In genomic region chr5:113487779-113488644, GRCh38 we compare ENCODE assay signal across 8 cellular contexts. TPM values are rescaled to one million over a fixed set of nuclear protein-coding genes. Genes with fewer than 3 reads are reported as not detected.
DNase-seq lines count a peak whose midpoint lies in the region; ATAC-seq and TF ChIP-seq lines count a peak whose summit lies in the region.

MCC (minus strand) TSS chr5:113488453.

- TF ChIP-seq POLR2A in heart left ventricle (IDR thresholded peaks at IDR 0.05), result no peak

- H3K36me3 ChIP-seq in Caco-2 (ENCODE audit: control insufficient read depth, insufficient read depth, low read length), result no peaks in the 10 kb centered on the region
- 0 out of 2 replicates have a peak, but pooled peaks cover 2% of the 10 kb centered on the region for H3K36me3 ChIP-seq in Panc1 (ENCODE audit: control insufficient read depth, insufficient read depth, low read length)
- no peaks in the 10 kb centered on the region for H3K36me3 ChIP-seq in heart left ventricle

- TF ChIP-seq CTCF in Caco-2 (IDR thresholded peaks at IDR 0.05; ENCODE audit: insufficient read depth in 1 of 2, low read depth in 1 of 2, low read length in 1 of 2, severe bottlenecking in 1 of 2, unreplicated experiment in 1 of 2), result no peak
- TF ChIP-seq CTCF in Panc1 (IDR thresholded peaks at IDR 0.05), result no peak
- no peak for TF ChIP-seq CTCF in heart left ventricle (IDR thresholded peaks at IDR 0.05)
- no peak for TF ChIP-seq CTCF in osteocyte (IDR thresholded peaks at IDR 0.05)

- 0 to 2% (median 1%) methylated on average over 57 to 86 of the region's 86 CpGs for WGBS in heart left ventricle, 4 donors

- H3K4me3 Mint-ChIP-seq in Caco-2 (ENCODE audit: unreplicated experiment) (peak within 1 kb of the TSS; percentile 91), osteocyte (ENCODE audit: unreplicated experiment) (peak within 1 kb of the TSS; percentile 94)

- no peaks in the 10 kb centered on the region; the same call in 1 of the 2 replicates for H3K27me3 ChIP-seq in Caco-2 (replicated peaks; ENCODE audit: control insufficient read depth, insufficient read depth, low read length)
- H3K27me3 ChIP-seq in Panc1 (ENCODE audit: control insufficient read depth, insufficient read depth, low read length), result peaks cover 41% of the 10 kb centered on the region
- H3K27me3 ChIP-seq in heart left ventricle, result peaks cover 0 to 79% (median 0%) of the 10 kb centered on the region in 9 donors

- no peaks in the 10 kb centered on the region for H3K36me3 Mint-ChIP-seq in Caco-2 (ENCODE audit: insufficient read depth, unreplicated experiment)
- peaks cover 2% of the 10 kb centered on the region for H3K36me3 Mint-ChIP-seq in osteocyte (ENCODE audit: unreplicated experiment)

- no peak within 1 kb of the TSS for H3K27ac ChIP-seq in Panc1 (ENCODE audit: low read length)
- peak within 1 kb of the TSS in 10 of 12 donors; percentile 4 to 66 (median 37) for H3K27ac ChIP-seq in heart left ventricle

- H3K4me1 Mint-ChIP-seq in Caco-2 (ENCODE audit: low read depth, unreplicated experiment) (no peaks in the 10 kb centered on the region), osteocyte (ENCODE audit: unreplicated experiment) (peaks cover 21% of the 10 kb centered on the region)

- POLR2A ChIA-PET in Caco-2 (lab: Charles Lee) (no interaction called here), Panc1 (lab: Charles Lee) (no interaction called here)

- H3K27ac Mint-ChIP-seq in Caco-2 (ENCODE audit: unreplicated experiment) (no peak within 1 kb of the TSS), osteocyte (ENCODE audit: unreplicated experiment) (peak within 1 kb of the TSS; percentile 91)

- CTCF ChIA-PET in Caco-2 (lab: Charles Lee) (interaction anchor here (0.6 kb wide), 1 partner anchor 124 kb away, joined by 3 read pairs; no protein-coding TSS in a partner anchor), Panc1 (lab: Charles Lee) (no interaction called here)

- no peaks in the 10 kb centered on the region for H3K4me1 ChIP-seq in Caco-2
- peaks cover 2% of the 10 kb centered on the region; the same call in 1 of the 2 replicates for H3K4me1 ChIP-seq in Panc1 (ENCODE audit: control insufficient read depth, insufficient read depth, low read length)
- peaks cover 0 to 27% (median 9%) of the 10 kb centered on the region in 12 donors for H3K4me1 ChIP-seq in heart left ventricle

- H3K27me3 Mint-ChIP-seq in Caco-2 (ENCODE audit: insufficient read depth, unreplicated experiment), result peaks cover 4% of the 10 kb centered on the region
- H3K27me3 Mint-ChIP-seq in osteocyte (ENCODE audit: unreplicated experiment), result no peaks in the 10 kb centered on the region

- ATAC-seq in HG03025 (IDR thresholded peaks at IDR 0.05; ENCODE audit: low FRiP score, unreplicated experiment) (peak; percentile 37), Panc1 (peak; percentile 87), heart left ventricle (peak; percentile 83 to 95 (median 94))

- peak; percentile 82 for DNase-seq in Caco-2
- no peak for DNase-seq in Panc1 (ENCODE audit: low read depth, low spot score)
- peak in 48 of 56 donors; percentile 5 to 74 (median 34) for DNase-seq in amygdala (lab: John Stamatoyannopoulos, UW)
- peak; percentile 77 to 90 (median 85) for DNase-seq in heart left ventricle
- DNase-seq in osteocyte (ENCODE audit: extremely low spot score, unreplicated experiment), result peak; percentile 96
- DNase-seq in NK-92 (lab: John Stamatoyannopoulos, UW; ENCODE audit: unreplicated experiment), result no peak
- no peak for DNase-seq in SKM-1 treated with dmso at 0.1 percent for 144 hours (lab: John Stamatoyannopoulos, UW; ENCODE audit: unreplicated experiment)

- intact Hi-C loops in Caco-2 (cut with micrococcal nuclease; ENCODE audit: unreplicated experiment) (no loop called here), Panc1 (cut with micrococcal nuclease; ENCODE audit: unreplicated experiment) (no loop called here), heart left ventricle (cut with DNase I) (loop anchor here in 4 of 10 donors (5.0 to 10.0 kb wide), 3 partner anchors 106 to 113 kb away; no protein-coding TSS in a partner anchor)

- in situ Hi-C loops in Panc1 (cut with HindIII; ENCODE audit: low pct_unique_long_range_greater_than_20kb, low sequenced_read_pairs), result no loop called here

- peak within 1 kb of the TSS; percentile 65 for H3K4me3 ChIP-seq in Caco-2 (ENCODE audit: low read depth, low read length)
- H3K4me3 ChIP-seq in Panc1 (ENCODE audit: low read depth in 2 of 2, low read length in 2 of 2), result peak within 1 kb of the TSS; percentile 52 to 62
- peak within 1 kb of the TSS; percentile 42 to 82 (median 64) for H3K4me3 ChIP-seq in heart left ventricle

- BruUV-seq in Caco-2 (replicated peaks; lab: Mats Ljungman, UMichigan) (no TSS peak), Panc1 (replicated peaks; lab: Mats Ljungman, UMichigan) (no TSS peak)

- peaks cover 16% of the 10 kb centered on the region; the same call in 1 of the 2 replicates for H3K9me3 ChIP-seq in Caco-2
- 0 out of 2 replicates have a peak, but pooled peaks cover 8% of the 10 kb centered on the region for H3K9me3 ChIP-seq in Panc1 (ENCODE audit: control insufficient read depth, insufficient read depth, low read depth, low read length)
- H3K9me3 ChIP-seq in heart left ventricle, result peaks cover 0 to 16% (median 9%) of the 10 kb centered on the region in 12 donors

- peaks cover 19% of the 10 kb centered on the region for H3K9me3 Mint-ChIP-seq in Caco-2 (ENCODE audit: unreplicated experiment)
- H3K9me3 Mint-ChIP-seq in osteocyte (ENCODE audit: unreplicated experiment), result peaks cover 7% of the 10 kb centered on the region

RNA-seq across cellular contexts. Expression of gene MCC, which starts in this region (rescaled TPM):
- total RNA-seq in Caco-2 (2022) (0.09 TPM in 1 of 2 replicates, not detected in the other), Panc1 (2021; ENCODE audit: unreplicated experiment) (0.41 TPM), heart left ventricle (10 to 100 TPM; 14.9 to 33.8 (median 27.7) TPM), osteocyte (13.0 and 14.0 TPM in 2 replicates)
- 0.52 TPM for polyA plus RNA-seq in Panc1 (2012; ENCODE audit: insufficient read length)
- polyA plus RNA-seq in heart left ventricle, result 1 to 10 TPM; 6.1 to 8.0 TPM

Comparison
In these comparisons a context has a peak if more than half of its experiments do, and no peak if none do; other contexts are left out.
1. Peak in DNase-seq and H3K4me3 ChIP-seq in Caco-2; RNA of the gene not detected or under 1 TPM.
2. Peak in ATAC-seq and H3K4me3 ChIP-seq in Panc1; RNA of the gene not detected or under 1 TPM.
3. DNase-seq: peak in amygdala (48 of 56), heart left ventricle (5 of 5) and osteocyte (single experiment); none in Panc1 (single experiment), NK-92 (single experiment) and SKM-1 treated with dmso at 0.1 percent for 144 hours (single experiment).
4. ATAC-seq: peak in every context shown above with its lines; median percentile 94 in heart left ventricle; 87 in Panc1; 37 in HG03025.
5. Peak in every context shown above with its lines, with median percentiles within 50 percentile points of each other: H3K4me3 ChIP-seq.